ENCODE assay signal across 11 cellular contexts in genomic region chr2:168165985-168166901, GRCh38.
DNase-seq lines count a peak whose midpoint lies in the region; TF ChIP-seq lines count a peak whose summit lies in the region.
"Had no signal": no experiment of that assay in that cellular context is flagged by ENCODE, and none has a peak within 500 bp of the region (broad histone marks: within the 10 kb centered on the region; RNA-seq: fewer than 3 reads in every experiment).

No MANE protein-coding gene starts in this region.

- peak overlapping the region in 4 of 10 experiments; percentile 6 to 37 (median 20); a peak in 5 of 20 replicates for H3K4me3 ChIP-seq in BLaER1 treated with 17β-estradiol and CSF1 and Interleukin-3, amounts not matched to agents 10 nM and 100 nM
- no peak overlapping the region for H3K4me3 ChIP-seq in H7 (ENCODE audit: insufficient read depth, low read depth, low read length)
- H3K4me3 ChIP-seq in CD4-positive, alpha-beta memory T cell (ENCODE audit: low read length in 2 of 2): no peak overlapping the region
- H3K4me3 ChIP-seq: esophagus muscularis mucosa, upper lobe of left lung had no signal

- no peaks in the 10 kb centered on the region for H3K27me3 ChIP-seq in BLaER1 treated with 17β-estradiol and CSF1 and Interleukin-3, amounts not matched to agents 10 nM and 100 nM
- no peaks in the 10 kb centered on the region for H3K27me3 ChIP-seq in H7 (ENCODE audit: control insufficient read depth, insufficient read depth, low read length)
- no peaks in the 10 kb centered on the region for H3K27me3 ChIP-seq in CD4-positive, alpha-beta memory T cell (ENCODE audit: insufficient read depth, low read length)
- H3K27me3 ChIP-seq: esophagus muscularis mucosa, upper lobe of left lung had no signal

- no peaks in the 10 kb centered on the region for H3K9me3 ChIP-seq in BLaER1 treated with 17β-estradiol and CSF1 and Interleukin-3, amounts not matched to agents 10 nM and 100 nM (replicated peaks in 1 of 11)
- no peaks in the 10 kb centered on the region for H3K9me3 ChIP-seq in CD4-positive, alpha-beta memory T cell (ENCODE audit: control insufficient read depth in 1 of 2, low read length in 2 of 2)
- H3K9me3 ChIP-seq: esophagus muscularis mucosa, upper lobe of left lung had no signal

- H3K4me1 Mint-ChIP-seq in Calu3 (ENCODE audit: low read depth, unreplicated experiment): peaks cover 29% of the 10 kb centered on the region
- H3K4me1 Mint-ChIP-seq in activated T-helper 1 cell treated with anti-CD3 and anti-CD28 coated beads, Interleukin-12 subunit alpha, Interleukin-12 subunit beta, Interleukin-2, Interleukin-4 antibody, amounts not matched to agents 30 ng/mL and 10 ng/mL and 1 ng/mL, durations not matched to agents 14 hours and 24 hours and 36 hours (ENCODE audit: low read depth): peaks cover 30% of the 10 kb centered on the region
- peaks cover 52 to 78% of the 10 kb centered on the region in 2 donors for H3K4me1 Mint-ChIP-seq in immature natural killer cell
- peaks cover 32 to 49% (median 38%) of the 10 kb centered on the region in 4 donors for H3K4me1 Mint-ChIP-seq in CD4-positive, alpha-beta memory T cell

- CTCF ChIA-PET in Calu3 (lab: Charles Lee): no interaction called here
- CTCF ChIA-PET in CD4-positive, alpha-beta memory T cell (lab: Charles Lee; ENCODE audit: partially characterized antibody): no interaction called here

- H3K9me3 Mint-ChIP-seq in Calu3 (ENCODE audit: low read depth, unreplicated experiment): no peaks in the 10 kb centered on the region
- no peaks in the 10 kb centered on the region for H3K9me3 Mint-ChIP-seq in activated T-helper 1 cell treated with anti-CD3 and anti-CD28 coated beads, Interleukin-12 subunit alpha, Interleukin-12 subunit beta, Interleukin-2, Interleukin-4 antibody, amounts not matched to agents 30 ng/mL and 10 ng/mL and 1 ng/mL, durations not matched to agents 14 hours and 24 hours and 36 hours
- H3K9me3 Mint-ChIP-seq in immature natural killer cell: no peaks in the 10 kb centered on the region
- H3K9me3 Mint-ChIP-seq in CD4-positive, alpha-beta memory T cell: no peaks in the 10 kb centered on the region

- peaks cover 0 to 84% (median 25%) of the 10 kb centered on the region in 11 experiments; a peak in 16 of 22 replicates for H3K36me3 ChIP-seq in BLaER1 treated with 17β-estradiol and CSF1 and Interleukin-3, amounts not matched to agents 10 nM and 100 nM
- no peaks in the 10 kb centered on the region for H3K36me3 ChIP-seq in H7 (replicated peaks; ENCODE audit: control insufficient read depth, insufficient read depth, low read length)
- H3K36me3 ChIP-seq in CD4-positive, alpha-beta memory T cell (ENCODE audit: insufficient read depth, low read length): peaks cover 4% of the 10 kb centered on the region
- H3K36me3 ChIP-seq: upper lobe of left lung had no signal

- H3K27ac Mint-ChIP-seq in Calu3 (ENCODE audit: unreplicated experiment) (peak overlapping the region; percentile 75), immature natural killer cell (peak overlapping the region in 5 of 6 donors; percentile 1 to 76 (median 55))
- peak overlapping the region; percentile 64 for H3K27ac Mint-ChIP-seq in activated T-helper 1 cell treated with anti-CD3 and anti-CD28 coated beads, Interleukin-12 subunit alpha, Interleukin-12 subunit beta, Interleukin-2, Interleukin-4 antibody, amounts not matched to agents 30 ng/mL and 10 ng/mL and 1 ng/mL, durations not matched to agents 14 hours and 24 hours and 36 hours
- peak overlapping the region in 2 of 7 donors; percentile 3 to 18 for H3K27ac Mint-ChIP-seq in CD4-positive, alpha-beta memory T cell

- H3K4me1 ChIP-seq in BLaER1 treated with 17β-estradiol and CSF1 and Interleukin-3, amounts not matched to agents 10 nM and 100 nM: peaks cover 57 to 71% (median 65%) of the 10 kb centered on the region in 10 experiments
- no peaks in the 10 kb centered on the region for H3K4me1 ChIP-seq in CD4-positive, alpha-beta memory T cell (ENCODE audit: insufficient read depth, low read length)
- H3K4me1 ChIP-seq: upper lobe of left lung had no signal

- H3K27ac ChIP-seq in BLaER1 treated with 17β-estradiol and CSF1 and Interleukin-3, amounts not matched to agents 10 nM and 100 nM: peak overlapping the region in 9 of 11 experiments; percentile 1 to 65 (median 44); a peak in 15 of 22 replicates
- H3K27ac ChIP-seq in CD4-positive, alpha-beta memory T cell (ENCODE audit: low read depth, low read length): no peak overlapping the region
- H3K27ac ChIP-seq: esophagus muscularis mucosa, upper lobe of left lung had no signal

- no peak for TF ChIP-seq CTCF in Calu3 (IDR thresholded peaks at IDR 0.05; ENCODE audit: unreplicated experiment)

- H3K27me3 Mint-ChIP-seq in Calu3 (ENCODE audit: unreplicated experiment): no peaks in the 10 kb centered on the region
- no peaks in the 10 kb centered on the region for H3K27me3 Mint-ChIP-seq in activated T-helper 1 cell treated with anti-CD3 and anti-CD28 coated beads, Interleukin-12 subunit alpha, Interleukin-12 subunit beta, Interleukin-2, Interleukin-4 antibody, amounts not matched to agents 30 ng/mL and 10 ng/mL and 1 ng/mL, durations not matched to agents 14 hours and 24 hours and 36 hours (ENCODE audit: insufficient read depth)
- peaks cover 0 to 2% (median 1%) of the 10 kb centered on the region in 3 donors for H3K27me3 Mint-ChIP-seq in immature natural killer cell (ENCODE audit: low read depth in 3 of 3)
- H3K27me3 Mint-ChIP-seq in CD4-positive, alpha-beta memory T cell: no peaks in the 10 kb centered on the region

- H3K36me3 Mint-ChIP-seq in Calu3 (ENCODE audit: insufficient read depth, unreplicated experiment): peaks cover 51% of the 10 kb centered on the region
- H3K36me3 Mint-ChIP-seq in activated T-helper 1 cell treated with anti-CD3 and anti-CD28 coated beads, Interleukin-12 subunit alpha, Interleukin-12 subunit beta, Interleukin-2, Interleukin-4 antibody, amounts not matched to agents 30 ng/mL and 10 ng/mL and 1 ng/mL, durations not matched to agents 14 hours and 24 hours and 36 hours (ENCODE audit: low read depth): peaks cover 26% of the 10 kb centered on the region
- peaks cover 11 to 17% (median 15%) of the 10 kb centered on the region in 3 donors for H3K36me3 Mint-ChIP-seq in immature natural killer cell
- H3K36me3 Mint-ChIP-seq in CD4-positive, alpha-beta memory T cell: peaks cover 30 to 39% of the 10 kb centered on the region in 2 donors

- H3K9ac ChIP-seq in BLaER1 treated with 17β-estradiol and CSF1 and Interleukin-3, amounts not matched to agents 10 nM and 100 nM: peak overlapping the region in 5 of 11 experiments; percentile 14 to 62 (median 19); a peak in 7 of 22 replicates

- BruUV-seq in Calu3 (replicated peaks; lab: Mats Ljungman, UMichigan): no TSS peak

- intact Hi-C loops in Calu3 (cut with micrococcal nuclease; ENCODE audit: unreplicated experiment): loop anchor here (10.0 kb wide), 1 partner anchor 169 kb away; no protein-coding TSS in a partner anchor
- intact Hi-C loops in activated T-helper 1 cell treated with anti-CD3 and anti-CD28 coated beads, Interleukin-12 subunit alpha, Interleukin-12 subunit beta, Interleukin-2, Interleukin-4 antibody, amounts not matched to agents 30 ng/mL and 10 ng/mL and 1 ng/mL, durations not matched to agents 14 hours and 24 hours and 36 hours (cut with micrococcal nuclease): loop anchor here (2.0 kb wide), 1 partner anchor 81 kb away; the partner anchor contains the start of gene STK39
- intact Hi-C loops in CD4-positive, alpha-beta memory T cell (cut with micrococcal nuclease): no loop called here

- H4K20me1 ChIP-seq in BLaER1 treated with 17β-estradiol and CSF1 and Interleukin-3, amounts not matched to agents 10 nM and 100 nM: peaks cover 0 to 5% (median 0%) of the 10 kb centered on the region in 11 experiments; a peak in 1 of 22 replicates

- H3K4me2 ChIP-seq in BLaER1 treated with 17β-estradiol and CSF1 and Interleukin-3, amounts not matched to agents 10 nM and 100 nM: peak overlapping the region; percentile 59 to 88 (median 66)

- no peak for DNase-seq in Calu3
- no peak for DNase-seq in activated T-helper 1 cell treated with anti-CD3 and anti-CD28 coated beads, Interleukin-12 subunit alpha, Interleukin-12 subunit beta, Interleukin-2, Interleukin-4 antibody, amounts not matched to agents 30 ng/mL and 10 ng/mL and 1 ng/mL, durations not matched to agents 14 hours and 24 hours and 36 hours (ENCODE audit: low spot score)
- no peak for DNase-seq in immature natural killer cell
- no peak for DNase-seq in H7
- DNase-seq in NCI-H1105 treated with DMSO at 0.1 percent for 48 hours (lab: John Stamatoyannopoulos, UW): no peak
- no peak for DNase-seq in CD4-positive, alpha-beta memory T cell
- DNase-seq: activated CD8-positive, alpha-beta memory T cell treated with anti-CD3 and anti-CD28 coated beads for 24 hours; NCI-H2081 treated with DMSO at 0.1 percent for 48 hours; upper lobe of left lung had no signal

- H3K4me3 Mint-ChIP-seq in Calu3 (ENCODE audit: low read depth, unreplicated experiment) (no peak overlapping the region), immature natural killer cell (no peak overlapping the region)
- peak overlapping the region; percentile 58 for H3K4me3 Mint-ChIP-seq in activated T-helper 1 cell treated with anti-CD3 and anti-CD28 coated beads, Interleukin-12 subunit alpha, Interleukin-12 subunit beta, Interleukin-2, Interleukin-4 antibody, amounts not matched to agents 30 ng/mL and 10 ng/mL and 1 ng/mL, durations not matched to agents 14 hours and 24 hours and 36 hours
- no peak overlapping the region for H3K4me3 Mint-ChIP-seq in CD4-positive, alpha-beta memory T cell

- POLR2A ChIA-PET in CD4-positive, alpha-beta memory T cell (lab: Charles Lee; ENCODE audit: partially characterized antibody): no interaction called here
